ENCODE assay signal across 8 cellular contexts in genomic region chr12:76470028-76470939, GRCh38.
DNase-seq lines count a peak whose midpoint lies in the region; ATAC-seq and TF ChIP-seq lines count a peak whose summit lies in the region.

No MANE protein-coding gene starts in this region.

- H3K27ac Mint-ChIP-seq in Caco-2 (ENCODE audit: unreplicated experiment) = no peak overlapping the region

- H3K9me3 ChIP-seq in DND-41 (ENCODE audit: insufficient read depth, low read length, severe bottlenecking) (no peaks in the 10 kb centered on the region), Caco-2 (no peaks in the 10 kb centered on the region)

- POLR2A ChIA-PET in Caco-2 (lab: Charles Lee) = no interaction called here

- no peak overlapping the region for H3K27ac ChIP-seq in DND-41 (ENCODE audit: low read length)
- peak overlapping the region; percentile 81 for H3K27ac ChIP-seq in angular gyrus (ENCODE audit: low read depth, low read length)

- no peaks in the 10 kb centered on the region for H3K4me1 ChIP-seq in DND-41 (ENCODE audit: insufficient read depth, low read length)
- H3K4me1 ChIP-seq in Caco-2 = 0 out of 2 replicates have a peak, but pooled peaks cover 3% of the 10 kb centered on the region

- no peaks in the 10 kb centered on the region for H3K27me3 Mint-ChIP-seq in Caco-2 (ENCODE audit: insufficient read depth, unreplicated experiment)

- no peaks in the 10 kb centered on the region for H3K36me3 Mint-ChIP-seq in Caco-2 (ENCODE audit: insufficient read depth, unreplicated experiment)

- no peak for DNase-seq in DND-41
- DNase-seq in kidney tubule cell (ENCODE audit: low spot score) = peak; percentile 84
- no peak for DNase-seq in NAMALWA (ENCODE audit: low spot score)
- DNase-seq in NCI-H187 treated with DMSO at 0.1 percent for 48 hours (lab: John Stamatoyannopoulos, UW) = no peak
- no peak for DNase-seq in Caco-2

- TF ChIP-seq CTCF in DND-41 (IDR thresholded peaks at IDR 0.05; ENCODE audit: borderline replicate concordance, extremely low read depth, low read length, poor library complexity, severe bottlenecking) = no peak
- TF ChIP-seq CTCF in Caco-2 (IDR thresholded peaks at IDR 0.05; ENCODE audit: insufficient read depth in 1 of 2, low read depth in 1 of 2, low read length in 1 of 2, severe bottlenecking in 1 of 2, unreplicated experiment in 1 of 2) = no peak

- ATAC-seq in DND-41 (ENCODE audit: insufficient read depth, low read depth) (peak; percentile 67), GM21367 (IDR thresholded peaks at IDR 0.05; ENCODE audit: unreplicated experiment) (peak; percentile 79), HG03565 (IDR thresholded peaks at IDR 0.05; ENCODE audit: unreplicated experiment) (peak; percentile 92)

- no peak overlapping the region for H3K4me3 Mint-ChIP-seq in Caco-2 (ENCODE audit: unreplicated experiment)

- H3K9ac ChIP-seq in DND-41 (ENCODE audit: low read depth, low read length) = no peak overlapping the region

- H3K27me3 ChIP-seq in DND-41 (ENCODE audit: insufficient read depth, low read length, poor library complexity) (no peaks in the 10 kb centered on the region), Caco-2 (replicated peaks; ENCODE audit: control insufficient read depth, insufficient read depth, low read length) (no peaks in the 10 kb centered on the region)

- H3K79me2 ChIP-seq in DND-41 (ENCODE audit: insufficient read depth, low read length) = peaks cover 48% of the 10 kb centered on the region

- intact Hi-C loops in Caco-2 (cut with micrococcal nuclease; ENCODE audit: unreplicated experiment) = no loop called here

- H3K36me3 ChIP-seq in DND-41 (ENCODE audit: insufficient read depth, low read length) (no peaks in the 10 kb centered on the region), Caco-2 (ENCODE audit: control insufficient read depth, insufficient read depth, low read length) (no peaks in the 10 kb centered on the region)

- H3K4me1 Mint-ChIP-seq in Caco-2 (ENCODE audit: low read depth, unreplicated experiment) = no peaks in the 10 kb centered on the region

- H4K20me1 ChIP-seq in DND-41 (ENCODE audit: insufficient read depth, low read length) = peaks cover 9% of the 10 kb centered on the region; the same call in 1 of the 2 replicates

- no peak overlapping the region for H3K4me2 ChIP-seq in DND-41 (ENCODE audit: insufficient read depth, low read length)

- H3K4me3 ChIP-seq in DND-41 (ENCODE audit: low read depth in 1 of 2, low read length in 2 of 2) (no peak overlapping the region), Caco-2 (ENCODE audit: low read depth, low read length) (no peak overlapping the region)

- no peaks in the 10 kb centered on the region for H3K9me3 Mint-ChIP-seq in Caco-2 (ENCODE audit: unreplicated experiment)

- no peak overlapping the region for H2AFZ ChIP-seq in DND-41 (ENCODE audit: low read depth, low read length)

- no TSS peak for BruUV-seq in Caco-2 (replicated peaks; lab: Mats Ljungman, UMichigan)

- CTCF ChIA-PET in Caco-2 (lab: Charles Lee) = interaction anchor here (0.6 kb wide), 1 partner anchor 160 kb away, joined by 3 read pairs; no protein-coding TSS in a partner anchor
